1 cellular context compared by ENCODE assay signal in genomic region chr14:58395815-58396626, GRCh38.
TF ChIP-seq lines count a peak whose summit lies in the region.

TOMM20L (plus strand) TSS chr14:58395930; CDS start chr14:58395958, 28 bp downstream.

TF ChIP-seq in HepG2, 621 proteins besides CTCF, POLR2A, EP300 and RAD21 (continued from another document):
- TF ChIP-seq, protein P1, sequence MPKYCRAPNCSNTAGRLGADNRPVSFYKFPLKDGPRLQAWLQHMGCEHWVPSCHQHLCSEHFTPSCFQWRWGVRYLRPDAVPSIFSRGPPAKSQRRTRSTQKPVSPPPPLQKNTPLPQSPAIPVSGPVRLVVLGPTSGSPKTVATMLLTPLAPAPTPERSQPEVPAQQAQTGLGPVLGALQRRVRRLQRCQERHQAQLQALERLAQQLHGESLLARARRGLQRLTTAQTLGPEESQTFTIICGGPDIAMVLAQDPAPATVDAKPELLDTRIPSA (CRISPR knock-in tag; IDR thresholded peaks at IDR 0.05; ENCODE audit: borderline replicate concordance): no peak; the same call in 1 of the 2 replicates
- TF ChIP-seq, protein P2, sequence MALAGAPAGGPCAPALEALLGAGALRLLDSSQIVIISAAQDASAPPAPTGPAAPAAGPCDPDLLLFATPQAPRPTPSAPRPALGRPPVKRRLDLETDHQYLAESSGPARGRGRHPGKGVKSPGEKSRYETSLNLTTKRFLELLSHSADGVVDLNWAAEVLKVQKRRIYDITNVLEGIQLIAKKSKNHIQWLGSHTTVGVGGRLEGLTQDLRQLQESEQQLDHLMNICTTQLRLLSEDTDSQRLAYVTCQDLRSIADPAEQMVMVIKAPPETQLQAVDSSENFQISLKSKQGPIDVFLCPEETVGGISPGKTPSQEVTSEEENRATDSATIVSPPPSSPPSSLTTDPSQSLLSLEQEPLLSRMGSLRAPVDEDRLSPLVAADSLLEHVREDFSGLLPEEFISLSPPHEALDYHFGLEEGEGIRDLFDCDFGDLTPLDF (CRISPR knock-in tag; IDR thresholded peaks at IDR 0.05): no peak
- TF ChIP-seq ZNF383 (CRISPR knock-in tag; IDR thresholded peaks at IDR 0.05; ENCODE audit: borderline replicate concordance): peak; percentile 66; the same call in 1 of the 2 replicates
- no peak for TF ChIP-seq ZNF605 (CRISPR knock-in tag; IDR thresholded peaks at IDR 0.05)
- TF ChIP-seq HIC2 (CRISPR knock-in tag; IDR thresholded peaks at IDR 0.05; ENCODE audit: low read depth): no peak
- TF ChIP-seq, protein P3, sequence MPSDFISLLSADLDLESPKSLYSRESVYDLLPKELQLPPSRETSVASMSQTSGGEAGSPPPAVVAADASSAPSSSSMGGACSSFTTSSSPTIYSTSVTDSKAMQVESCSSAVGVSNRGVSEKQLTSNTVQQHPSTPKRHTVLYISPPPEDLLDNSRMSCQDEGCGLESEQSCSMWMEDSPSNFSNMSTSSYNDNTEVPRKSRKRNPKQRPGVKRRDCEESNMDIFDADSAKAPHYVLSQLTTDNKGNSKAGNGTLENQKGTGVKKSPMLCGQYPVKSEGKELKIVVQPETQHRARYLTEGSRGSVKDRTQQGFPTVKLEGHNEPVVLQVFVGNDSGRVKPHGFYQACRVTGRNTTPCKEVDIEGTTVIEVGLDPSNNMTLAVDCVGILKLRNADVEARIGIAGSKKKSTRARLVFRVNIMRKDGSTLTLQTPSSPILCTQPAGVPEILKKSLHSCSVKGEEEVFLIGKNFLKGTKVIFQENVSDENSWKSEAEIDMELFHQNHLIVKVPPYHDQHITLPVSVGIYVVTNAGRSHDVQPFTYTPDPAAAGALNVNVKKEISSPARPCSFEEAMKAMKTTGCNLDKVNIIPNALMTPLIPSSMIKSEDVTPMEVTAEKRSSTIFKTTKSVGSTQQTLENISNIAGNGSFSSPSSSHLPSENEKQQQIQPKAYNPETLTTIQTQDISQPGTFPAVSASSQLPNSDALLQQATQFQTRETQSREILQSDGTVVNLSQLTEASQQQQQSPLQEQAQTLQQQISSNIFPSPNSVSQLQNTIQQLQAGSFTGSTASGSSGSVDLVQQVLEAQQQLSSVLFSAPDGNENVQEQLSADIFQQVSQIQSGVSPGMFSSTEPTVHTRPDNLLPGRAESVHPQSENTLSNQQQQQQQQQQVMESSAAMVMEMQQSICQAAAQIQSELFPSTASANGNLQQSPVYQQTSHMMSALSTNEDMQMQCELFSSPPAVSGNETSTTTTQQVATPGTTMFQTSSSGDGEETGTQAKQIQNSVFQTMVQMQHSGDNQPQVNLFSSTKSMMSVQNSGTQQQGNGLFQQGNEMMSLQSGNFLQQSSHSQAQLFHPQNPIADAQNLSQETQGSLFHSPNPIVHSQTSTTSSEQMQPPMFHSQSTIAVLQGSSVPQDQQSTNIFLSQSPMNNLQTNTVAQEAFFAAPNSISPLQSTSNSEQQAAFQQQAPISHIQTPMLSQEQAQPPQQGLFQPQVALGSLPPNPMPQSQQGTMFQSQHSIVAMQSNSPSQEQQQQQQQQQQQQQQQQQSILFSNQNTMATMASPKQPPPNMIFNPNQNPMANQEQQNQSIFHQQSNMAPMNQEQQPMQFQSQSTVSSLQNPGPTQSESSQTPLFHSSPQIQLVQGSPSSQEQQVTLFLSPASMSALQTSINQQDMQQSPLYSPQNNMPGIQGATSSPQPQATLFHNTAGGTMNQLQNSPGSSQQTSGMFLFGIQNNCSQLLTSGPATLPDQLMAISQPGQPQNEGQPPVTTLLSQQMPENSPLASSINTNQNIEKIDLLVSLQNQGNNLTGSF (CRISPR knock-in tag; IDR thresholded peaks at IDR 0.05): peak; percentile 54; the same call in 1 of the 2 replicates
- no peak for TF ChIP-seq ZNF224 (CRISPR knock-in tag; IDR thresholded peaks at IDR 0.05)
- TF ChIP-seq, protein P4, sequence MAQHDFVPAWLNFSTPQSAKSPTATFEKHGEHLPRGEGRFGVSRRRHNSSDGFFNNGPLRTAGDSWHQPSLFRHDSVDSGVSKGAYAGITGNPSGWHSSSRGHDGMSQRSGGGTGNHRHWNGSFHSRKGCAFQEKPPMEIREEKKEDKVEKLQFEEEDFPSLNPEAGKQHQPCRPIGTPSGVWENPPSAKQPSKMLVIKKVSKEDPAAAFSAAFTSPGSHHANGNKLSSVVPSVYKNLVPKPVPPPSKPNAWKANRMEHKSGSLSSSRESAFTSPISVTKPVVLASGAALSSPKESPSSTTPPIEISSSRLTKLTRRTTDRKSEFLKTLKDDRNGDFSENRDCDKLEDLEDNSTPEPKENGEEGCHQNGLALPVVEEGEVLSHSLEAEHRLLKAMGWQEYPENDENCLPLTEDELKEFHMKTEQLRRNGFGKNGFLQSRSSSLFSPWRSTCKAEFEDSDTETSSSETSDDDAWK (CRISPR knock-in tag; IDR thresholded peaks at IDR 0.05): no peak
- no peak for TF ChIP-seq MZF1 (CRISPR knock-in tag; IDR thresholded peaks at IDR 0.05; ENCODE audit: borderline replicate concordance)
- no peak for TF ChIP-seq MIER2 (CRISPR knock-in tag; IDR thresholded peaks at IDR 0.05)
- TF ChIP-seq ZNF563 (CRISPR knock-in tag; IDR thresholded peaks at IDR 0.05): peak; percentile 84; the same call in 1 of the 2 replicates
- no peak; the same call in 1 of the 2 replicates for TF ChIP-seq ZNF414 (CRISPR knock-in tag; IDR thresholded peaks at IDR 0.05)
- no peak for TF ChIP-seq WIZ (CRISPR knock-in tag; IDR thresholded peaks at IDR 0.05)
- no peak for TF ChIP-seq ZNF557 (CRISPR knock-in tag; IDR thresholded peaks at IDR 0.05)
- 0 out of 2 replicates have a peak, but pooled peaks have one; percentile 64 for TF ChIP-seq ZNF703 (CRISPR knock-in tag; IDR thresholded peaks at IDR 0.05; ENCODE audit: borderline replicate concordance)
TF ChIP-seq in HepG2: peak in this region for 167.
